In the genomic region with DNA sequence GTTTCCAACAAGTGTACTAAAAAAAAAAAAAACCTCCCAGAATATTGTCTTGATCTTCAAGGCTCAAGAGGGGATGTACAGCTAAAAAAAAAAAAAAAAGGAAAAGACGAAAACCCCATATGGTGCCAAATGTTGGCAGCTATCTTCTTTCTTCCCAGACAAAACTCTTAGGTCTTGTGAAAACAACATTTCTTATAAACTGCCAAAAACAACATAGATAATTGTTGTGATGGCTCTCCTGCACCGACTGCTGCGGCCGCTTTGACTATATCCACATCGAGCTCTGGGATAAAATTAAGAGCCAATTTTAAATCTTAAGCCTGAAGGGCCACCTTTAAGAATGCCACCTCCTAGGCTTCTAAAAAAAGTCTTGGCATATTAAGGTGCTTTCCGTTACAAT, we compare ENCODE assay signal across 1 cellular context.
TF ChIP-seq lines count a peak whose summit lies in the region.

No MANE protein-coding gene starts in this region.

TF ChIP-seq in IMR-90, 13 proteins besides CTCF, POLR2A, EP300 and RAD21:
- TF ChIP-seq FOS (IDR thresholded peaks at IDR 0.05; ENCODE audit: low read depth, low read length): no peak
- no peak for TF ChIP-seq NFE2L2 (IDR thresholded peaks at IDR 0.05; ENCODE audit: low read depth, low read length)
- no peak for TF ChIP-seq MAFK (IDR thresholded peaks at IDR 0.05; ENCODE audit: low read depth, low read length)
- TF ChIP-seq, protein P1, sequence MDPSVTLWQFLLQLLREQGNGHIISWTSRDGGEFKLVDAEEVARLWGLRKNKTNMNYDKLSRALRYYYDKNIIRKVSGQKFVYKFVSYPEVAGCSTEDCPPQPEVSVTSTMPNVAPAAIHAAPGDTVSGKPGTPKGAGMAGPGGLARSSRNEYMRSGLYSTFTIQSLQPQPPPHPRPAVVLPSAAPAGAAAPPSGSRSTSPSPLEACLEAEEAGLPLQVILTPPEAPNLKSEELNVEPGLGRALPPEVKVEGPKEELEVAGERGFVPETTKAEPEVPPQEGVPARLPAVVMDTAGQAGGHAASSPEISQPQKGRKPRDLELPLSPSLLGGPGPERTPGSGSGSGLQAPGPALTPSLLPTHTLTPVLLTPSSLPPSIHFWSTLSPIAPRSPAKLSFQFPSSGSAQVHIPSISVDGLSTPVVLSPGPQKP (IDR thresholded peaks at IDR 0.05; ENCODE audit: borderline replicate concordance, low read depth, low read length): no peak
- no peak for TF ChIP-seq CEBPB (IDR thresholded peaks at IDR 0.05; ENCODE audit: low read depth, low read length)
- TF ChIP-seq RFX5 (IDR thresholded peaks at IDR 0.05; ENCODE audit: low read depth, low read length): no peak
TF ChIP-seq in IMR-90: peak in this region for 0.
